ENCODE assay signal across 23 cellular contexts in genomic region chr11:116311141-116311540, GRCh38.
DNase-seq lines count a peak whose midpoint lies in the region; ATAC-seq lines count a peak whose summit lies in the region.
"Had no signal": no experiment of that assay in that cellular context is flagged by ENCODE, and none has a peak within 500 bp of the region (broad histone marks: within the 10 kb centered on the region; RNA-seq: fewer than 3 reads in every experiment).

No MANE protein-coding gene starts in this region.

- no peaks in the 10 kb centered on the region for H3K9me3 Mint-ChIP-seq in activated T-cell treated with anti-CD3 and anti-CD28 coated beads, Interleukin-2, amount 50 U/mL, for 72 hours
- no peaks in the 10 kb centered on the region for H3K9me3 Mint-ChIP-seq in natural killer cell treated with Interleukin-12 subunit alpha and Interleukin-12 subunit beta and Interleukin-15 and Interleukin-18, amount 100 ng/mL, for 72 hours
- H3K9me3 Mint-ChIP-seq: CD8-positive, alpha-beta T cell; stimulated activated naive CD8-positive, alpha-beta T cell treated with anti-CD3 and anti-CD28 coated beads, Interleukin-15, Interleukin-2, amounts not matched to agents 100 ng/mL and 50 ng/mL, for 24 hours had no signal

- peaks cover 5% of the 10 kb centered on the region for H3K27me3 Mint-ChIP-seq in activated T-cell treated with anti-CD3 and anti-CD28 coated beads, Interleukin-2, amount 50 U/mL, for 72 hours (ENCODE audit: low read depth)
- peaks cover 27 to 50% of the 10 kb centered on the region in 2 donors for H3K27me3 Mint-ChIP-seq in natural killer cell treated with Interleukin-12 subunit alpha and Interleukin-12 subunit beta and Interleukin-15 and Interleukin-18, amount 100 ng/mL, for 72 hours

- H3K4me3 Mint-ChIP-seq in activated T-cell treated with anti-CD3 and anti-CD28 coated beads, Interleukin-2, amount 50 U/mL, for 72 hours: no peak overlapping the region
- no peak overlapping the region for H3K4me3 Mint-ChIP-seq in natural killer cell treated with Interleukin-12 subunit alpha and Interleukin-12 subunit beta and Interleukin-15 and Interleukin-18, amount 100 ng/mL, for 72 hours
- H3K4me3 Mint-ChIP-seq: activated CD4-positive, alpha-beta T cell treated with anti-CD3 and anti-CD28 coated beads for 36 hours; CD8-positive, alpha-beta T cell; stimulated activated naive CD8-positive, alpha-beta T cell treated with anti-CD3 and anti-CD28 coated beads, Interleukin-15, Interleukin-2, amounts not matched to agents 100 ng/mL and 50 ng/mL, for 24 hours had no signal

- DNase-seq in NCI-H1092 (lab: John Stamatoyannopoulos, UW) (peak; percentile 95), NCI-H2029 (lab: John Stamatoyannopoulos, UW) (peak; percentile 75), NCI-H446 treated with DMSO at 0.1 percent for 48 hours (lab: John Stamatoyannopoulos, UW) (peak; percentile 74), pons (ENCODE audit: low spot score) (peak; percentile 20)
- no peak for DNase-seq in activated T-cell treated with anti-CD3 and anti-CD28 coated beads, Interleukin-2, amount 50 U/mL, for 72 hours
- no peak for DNase-seq in natural killer cell treated with Interleukin-12 subunit alpha and Interleukin-12 subunit beta and Interleukin-15 and Interleukin-18, amount 100 ng/mL, for 72 hours (ENCODE audit: low spot score)
- DNase-seq: activated CD4-positive, alpha-beta T cell treated with anti-CD3 and anti-CD28 coated beads for 36 hours; activated gamma-delta T cell treated with Interleukin-2 at 50 U/mL for 16 hours; activated T-cell treated with anti-CD3 and anti-CD28 coated beads, Interleukin-2, amount 50 U/mL, for 1 hour; body of pancreas; CD8-positive, alpha-beta T cell; DND-41; KBM-7; kidney glomerular epithelial cell; MM.1S; NCI-H226; Peyer's patch; SJCRH30; stimulated activated CD4-positive, alpha-beta T cell treated with anti-CD3 and anti-CD28 coated beads, Interleukin-15, amount 100 ng/mL, for 24 hours; thyroid gland had no signal

- no peak overlapping the region for H3K27ac Mint-ChIP-seq in activated T-cell treated with anti-CD3 and anti-CD28 coated beads, Interleukin-2, amount 50 U/mL, for 72 hours
- H3K27ac Mint-ChIP-seq in natural killer cell treated with Interleukin-12 subunit alpha and Interleukin-12 subunit beta and Interleukin-15 and Interleukin-18, amount 100 ng/mL, for 72 hours: no peak overlapping the region
- H3K27ac Mint-ChIP-seq: activated CD4-positive, alpha-beta T cell treated with anti-CD3 and anti-CD28 coated beads for 36 hours; CD8-positive, alpha-beta T cell; stimulated activated naive CD8-positive, alpha-beta T cell treated with anti-CD3 and anti-CD28 coated beads, Interleukin-15, Interleukin-2, amounts not matched to agents 100 ng/mL and 50 ng/mL, for 24 hours had no signal

- no peak for ATAC-seq in GM18870 (IDR thresholded peaks at IDR 0.05; ENCODE audit: unreplicated experiment)
- ATAC-seq in activated T-cell treated with anti-CD3 and anti-CD28 coated beads, Interleukin-2, amount 50 U/mL, for 72 hours (replicated peaks in 1 of 2): no peak
- ATAC-seq in natural killer cell treated with Interleukin-12 subunit alpha and Interleukin-12 subunit beta and Interleukin-15 and Interleukin-18, amount 100 ng/mL, for 72 hours: no peak
- ATAC-seq: activated CD4-positive, alpha-beta T cell treated with anti-CD3 and anti-CD28 coated beads for 36 hours; body of pancreas; CD8-positive, alpha-beta T cell; heart left ventricle had no signal

- H3K4me1 Mint-ChIP-seq in activated T-cell treated with anti-CD3 and anti-CD28 coated beads, Interleukin-2, amount 50 U/mL, for 72 hours (ENCODE audit: low read depth): no peaks in the 10 kb centered on the region
- no peaks in the 10 kb centered on the region for H3K4me1 Mint-ChIP-seq in natural killer cell treated with Interleukin-12 subunit alpha and Interleukin-12 subunit beta and Interleukin-15 and Interleukin-18, amount 100 ng/mL, for 72 hours (ENCODE audit: low read depth in 2 of 2)
- H3K4me1 Mint-ChIP-seq: activated CD4-positive, alpha-beta T cell treated with anti-CD3 and anti-CD28 coated beads for 36 hours had no signal

- peaks cover 0 to 2% of the 10 kb centered on the region in 2 donors for H3K36me3 Mint-ChIP-seq in activated T-cell treated with anti-CD3 and anti-CD28 coated beads, Interleukin-2, amount 50 U/mL, for 72 hours (ENCODE audit: insufficient read depth in 2 of 2)
- H3K36me3 Mint-ChIP-seq in natural killer cell treated with Interleukin-12 subunit alpha and Interleukin-12 subunit beta and Interleukin-15 and Interleukin-18, amount 100 ng/mL, for 72 hours: no peaks in the 10 kb centered on the region
- H3K36me3 Mint-ChIP-seq: CD8-positive, alpha-beta T cell had no signal

Comparison
In these comparisons a context has a peak if more than half of its experiments do, and no peak if none do; other contexts are left out.
1. DNase-seq: peak in NCI-H1092 (single experiment), NCI-H2029 (single experiment), NCI-H446 treated with DMSO at 0.1 percent for 48 hours (single experiment) and pons (single experiment); none in activated T-cell treated with anti-CD3 and anti-CD28 coated beads, Interleukin-2, amount 50 U/mL, for 72 hours (0 of 2) and natural killer cell treated with Interleukin-12 subunit alpha and Interleukin-12 subunit beta and Interleukin-15 and Interleukin-18, amount 100 ng/mL, for 72 hours (single experiment).